In the genomic region with DNA sequence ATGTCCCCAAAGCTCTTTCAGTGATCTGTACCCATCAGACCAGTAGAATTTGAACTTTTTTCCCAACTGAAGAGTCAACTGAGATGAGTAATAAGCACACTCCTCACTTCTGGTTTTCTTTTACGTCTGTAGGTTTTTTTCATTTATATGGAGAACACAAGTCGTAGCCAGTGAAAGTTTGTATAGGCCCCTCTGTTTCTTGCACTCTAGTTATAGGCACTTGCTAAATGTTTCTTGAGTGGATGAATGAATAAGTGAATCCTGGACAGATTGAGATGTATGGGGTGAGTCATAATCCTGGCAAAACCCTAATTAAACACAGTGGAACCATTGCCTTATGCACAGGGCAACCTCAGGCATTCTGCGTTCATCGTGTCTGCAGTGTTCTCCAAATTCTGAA, we compare ENCODE assay signal across 23 cellular contexts.
A peak's percentile ranks its signal among the peaks of the same experiment; 100 is the strongest.
DNase-seq lines count a peak whose midpoint lies in the region; ATAC-seq, FAIRE-seq and TF ChIP-seq lines count a peak whose summit lies in the region.
"Had no signal": no experiment of that assay in that cellular context is flagged by ENCODE, and none has a peak within 500 bp of the region (broad histone marks: within the 10 kb centered on the region; RNA-seq: fewer than 3 reads in every experiment).

No MANE protein-coding gene starts in this region.

- TF ChIP-seq POLR2A in testis (IDR thresholded peaks at IDR 0.05), result no peak

- CTCF ChIA-PET in HEK293 (lab: Yijun Ruan, JAX), result no interaction called here
- CTCF ChIA-PET in T-cell (lab: Charles Lee), result no interaction called here

- H3K36me3 ChIP-seq in HEK293 (ENCODE audit: control insufficient read depth in 2 of 2, insufficient read depth in 1 of 2, low read length in 2 of 2) (no peaks in the 10 kb centered on the region; a peak in 1 of 3 replicates), bronchial epithelial cell (ENCODE audit: control insufficient read depth, insufficient read depth, low read length) (no peaks in the 10 kb centered on the region), testis (ENCODE audit: low read depth, missing control alignments) (no peaks in the 10 kb centered on the region)

- WGBS in testis, 2 donors, result 90 to 95% methylated on average over 4 of the region's 4 CpGs

- POLR2A ChIA-PET in HEK293 (lab: Yijun Ruan, JAX), result no interaction called here
- POLR2A ChIA-PET in T-cell (lab: Charles Lee), result no interaction called here

- H3K27ac ChIP-seq in HEK293 (ENCODE audit: extremely low read depth, low read depth, low read length), result no peak overlapping the region
- H3K27ac ChIP-seq in testis, result peak overlapping the region; percentile 6 to 10
- H3K27ac ChIP-seq: parathyroid adenoma had no signal

- DNase-seq in NCI-H69 (lab: John Stamatoyannopoulos, UW), result peak; percentile 49
- DNase-seq in bronchial epithelial cell (ENCODE audit: low read depth), result peak; percentile 31
- no peak for DNase-seq in testis
- DNase-seq in T-cell, result no peak
- no peak for DNase-seq in stimulated activated naive CD8-positive, alpha-beta T cell treated with anti-CD3 and anti-CD28 coated beads, Interleukin-15, Interleukin-2, amounts not matched to agents 100 U/mL and 50 U/mL, for 24 hours
- no peak for DNase-seq in globus pallidus (ENCODE audit: low spot score)
- DNase-seq: activated CD4-positive, alpha-beta memory T cell treated with anti-CD3 and anti-CD28 coated beads, Interleukin-2, amount 10 ng/mL, durations not matched to agents 7 days and 5 days; activated naive CD4-positive, alpha-beta T cell treated with anti-CD3 and anti-CD28 coated beads for 36 hours; aorta; Caco-2; GDM1; GOT3; kidney; naive thymus-derived CD4-positive, alpha-beta T cell; NCI-H1694; NCI-H345; SHP77; stimulated activated naive B cell treated with anti-CD40 and anti-IgM and Interleukin-4, amounts not matched to agents 10 μg/mL and 1 μg/mL and 100 μg/mL, for 72 hours; trophoblast cell had no signal

- no peak for ATAC-seq in T-cell (replicated peaks in 1 of 4)
- ATAC-seq in stimulated activated naive CD8-positive, alpha-beta T cell treated with anti-CD3 and anti-CD28 coated beads, Interleukin-15, Interleukin-2, amounts not matched to agents 100 U/mL and 50 U/mL, for 24 hours, result no peak
- ATAC-seq: naive thymus-derived CD4-positive, alpha-beta T cell; stimulated activated naive B cell treated with anti-CD40 and anti-IgM and Interleukin-4, amounts not matched to agents 10 μg/mL and 1 μg/mL and 100 μg/mL, for 72 hours had no signal

- H3K4me3 Mint-ChIP-seq in T-cell, result no peak overlapping the region
- H3K4me3 Mint-ChIP-seq: activated CD4-positive, alpha-beta memory T cell treated with anti-CD3 and anti-CD28 coated beads, Interleukin-2, amount 10 ng/mL, durations not matched to agents 7 days and 5 days; activated naive CD4-positive, alpha-beta T cell treated with anti-CD3 and anti-CD28 coated beads for 36 hours; B cell; naive thymus-derived CD4-positive, alpha-beta T cell; stimulated activated naive B cell treated with anti-CD40 and anti-IgM and Interleukin-4, amounts not matched to agents 10 μg/mL and 1 μg/mL and 100 μg/mL, for 72 hours; T-helper 1 cell treated with Interleukin-12 subunit alpha and Interleukin-12 subunit beta and Interleukin-4 antibody, amounts not matched to agents 30 μg/mL and 1 μg/mL, for 36 hours had no signal

- H3K27me3 Mint-ChIP-seq in T-cell, result no peaks in the 10 kb centered on the region
- H3K27me3 Mint-ChIP-seq: activated CD4-positive, alpha-beta memory T cell treated with anti-CD3 and anti-CD28 coated beads, Interleukin-2, amount 10 ng/mL, durations not matched to agents 7 days and 5 days; B cell; stimulated activated naive B cell treated with anti-CD40 and anti-IgM and Interleukin-4, amounts not matched to agents 10 μg/mL and 1 μg/mL and 100 μg/mL, for 72 hours had no signal

- H3K4me3 ChIP-seq in HEK293 (ENCODE audit: low read depth, low read length) (no peak overlapping the region), bronchial epithelial cell (ENCODE audit: low read depth, low read length) (no peak overlapping the region), testis (no peak overlapping the region)

- H3K4me1 ChIP-seq in HEK293 (ENCODE audit: control insufficient read depth, insufficient read depth, low read length) (peaks cover 7% of the 10 kb centered on the region; the same call in 1 of the 2 replicates), testis (peaks cover 40% of the 10 kb centered on the region)

- TF ChIP-seq CTCF in HEK293 (tag by site-specific recombination; IDR thresholded peaks at IDR 0.05), result no peak
- no peak for TF ChIP-seq CTCF in bronchial epithelial cell (IDR thresholded peaks at IDR 0.05; ENCODE audit: insufficient read depth, low read length, severe bottlenecking)
- TF ChIP-seq CTCF in testis (IDR thresholded peaks at IDR 0.05), result no peak

- H3K36me3 Mint-ChIP-seq in T-cell, result peaks cover 13% of the 10 kb centered on the region
- H3K36me3 Mint-ChIP-seq: stimulated activated naive B cell treated with anti-CD40 and anti-IgM and Interleukin-4, amounts not matched to agents 10 μg/mL and 1 μg/mL and 100 μg/mL, for 72 hours had no signal

- no peaks in the 10 kb centered on the region for H3K4me1 Mint-ChIP-seq in T-cell
- H3K4me1 Mint-ChIP-seq: activated CD4-positive, alpha-beta memory T cell treated with anti-CD3 and anti-CD28 coated beads, Interleukin-2, amount 10 ng/mL, durations not matched to agents 7 days and 5 days; B cell; stimulated activated naive B cell treated with anti-CD40 and anti-IgM and Interleukin-4, amounts not matched to agents 10 μg/mL and 1 μg/mL and 100 μg/mL, for 72 hours had no signal

- FAIRE-seq in bronchial epithelial cell (lab: Jason Lieb, UNC), result peak; percentile 32
- FAIRE-seq: kidney had no signal

- H3K9me3 Mint-ChIP-seq in T-cell, result no peaks in the 10 kb centered on the region
- H3K9me3 Mint-ChIP-seq: activated CD4-positive, alpha-beta memory T cell treated with anti-CD3 and anti-CD28 coated beads, Interleukin-2, amount 10 ng/mL, durations not matched to agents 7 days and 5 days; activated naive CD4-positive, alpha-beta T cell treated with anti-CD3 and anti-CD28 coated beads for 36 hours; naive thymus-derived CD4-positive, alpha-beta T cell; stimulated activated naive B cell treated with anti-CD40 and anti-IgM and Interleukin-4, amounts not matched to agents 10 μg/mL and 1 μg/mL and 100 μg/mL, for 72 hours; T-helper 1 cell treated with Interleukin-12 subunit alpha and Interleukin-12 subunit beta and Interleukin-4 antibody, amounts not matched to agents 30 μg/mL and 1 μg/mL, for 36 hours had no signal

- intact Hi-C loops in testis (cut with DNase I; ENCODE audit: low total_unique reads), result no loop called here

- H3K9me3 ChIP-seq in HEK293 (ENCODE audit: control insufficient read depth, insufficient read depth, low read depth, low read length) (no peaks in the 10 kb centered on the region), testis (no peaks in the 10 kb centered on the region)
- H3K9me3 ChIP-seq: Caco-2 had no signal

- H3K27me3 ChIP-seq in bronchial epithelial cell (ENCODE audit: control insufficient read depth, insufficient read depth, low read length), result no peaks in the 10 kb centered on the region
- H3K27me3 ChIP-seq in testis, result no peaks in the 10 kb centered on the region

- H3K27ac Mint-ChIP-seq in T-cell, result no peak overlapping the region
- H3K27ac Mint-ChIP-seq: activated CD4-positive, alpha-beta memory T cell treated with anti-CD3 and anti-CD28 coated beads, Interleukin-2, amount 10 ng/mL, durations not matched to agents 7 days and 5 days; activated naive CD4-positive, alpha-beta T cell treated with anti-CD3 and anti-CD28 coated beads for 36 hours; B cell; naive thymus-derived CD4-positive, alpha-beta T cell; stimulated activated naive B cell treated with anti-CD40 and anti-IgM and Interleukin-4, amounts not matched to agents 10 μg/mL and 1 μg/mL and 100 μg/mL, for 72 hours; T-helper 1 cell treated with Interleukin-12 subunit alpha and Interleukin-12 subunit beta and Interleukin-4 antibody, amounts not matched to agents 30 μg/mL and 1 μg/mL, for 36 hours had no signal

TF ChIP-seq in HEK293, 187 proteins besides CTCF, POLR2A, EP300 and RAD21 (continues in another document):
- TF ChIP-seq, protein P1, sequence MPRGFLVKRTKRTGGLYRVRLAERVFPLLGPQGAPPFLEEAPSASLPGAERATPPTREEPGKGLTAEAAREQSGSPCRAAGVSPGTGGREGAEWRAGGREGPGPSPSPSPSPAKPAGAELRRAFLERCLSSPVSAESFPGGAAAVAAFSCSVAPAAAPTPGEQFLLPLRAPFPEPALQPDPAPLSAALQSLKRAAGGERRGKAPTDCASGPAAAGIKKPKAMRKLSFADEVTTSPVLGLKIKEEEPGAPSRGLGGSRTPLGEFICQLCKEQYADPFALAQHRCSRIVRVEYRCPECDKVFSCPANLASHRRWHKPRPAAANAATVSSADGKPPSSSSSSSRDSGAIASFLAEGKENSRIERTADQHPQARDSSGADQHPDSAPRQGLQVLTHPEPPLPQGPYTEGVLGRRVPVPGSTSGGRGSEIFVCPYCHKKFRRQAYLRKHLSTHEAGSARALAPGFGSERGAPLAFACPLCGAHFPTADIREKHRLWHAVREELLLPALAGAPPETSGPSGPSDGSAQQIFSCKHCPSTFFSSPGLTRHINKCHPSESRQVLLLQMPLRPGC (tag by site-specific recombination; IDR thresholded peaks at IDR 0.05), result peak; percentile 79
- no peak for TF ChIP-seq ZNF785 (tag by site-specific recombination; IDR thresholded peaks at IDR 0.05)
- TF ChIP-seq, protein P2, sequence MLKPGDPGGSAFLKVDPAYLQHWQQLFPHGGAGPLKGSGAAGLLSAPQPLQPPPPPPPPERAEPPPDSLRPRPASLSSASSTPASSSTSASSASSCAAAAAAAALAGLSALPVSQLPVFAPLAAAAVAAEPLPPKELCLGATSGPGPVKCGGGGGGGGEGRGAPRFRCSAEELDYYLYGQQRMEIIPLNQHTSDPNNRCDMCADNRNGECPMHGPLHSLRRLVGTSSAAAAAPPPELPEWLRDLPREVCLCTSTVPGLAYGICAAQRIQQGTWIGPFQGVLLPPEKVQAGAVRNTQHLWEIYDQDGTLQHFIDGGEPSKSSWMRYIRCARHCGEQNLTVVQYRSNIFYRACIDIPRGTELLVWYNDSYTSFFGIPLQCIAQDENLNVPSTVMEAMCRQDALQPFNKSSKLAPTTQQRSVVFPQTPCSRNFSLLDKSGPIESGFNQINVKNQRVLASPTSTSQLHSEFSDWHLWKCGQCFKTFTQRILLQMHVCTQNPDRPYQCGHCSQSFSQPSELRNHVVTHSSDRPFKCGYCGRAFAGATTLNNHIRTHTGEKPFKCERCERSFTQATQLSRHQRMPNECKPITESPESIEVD (tag by site-specific recombination; IDR thresholded peaks at IDR 0.05), result peak; percentile 93
- 0 out of 2 replicates have a peak, but pooled peaks have one; percentile 39 for TF ChIP-seq ZBTB1 (tag by site-specific recombination; IDR thresholded peaks at IDR 0.05)
- no peak for TF ChIP-seq IKZF3 (tag by site-specific recombination; IDR thresholded peaks at IDR 0.05)
- no peak for TF ChIP-seq ZNF560 (tag by site-specific recombination; IDR thresholded peaks at IDR 0.05; ENCODE audit: borderline replicate concordance)
- TF ChIP-seq ZNF24 (tag by site-specific recombination; IDR thresholded peaks at IDR 0.05), result peak; percentile 75; the same call in 1 of the 2 replicates
- TF ChIP-seq PRDM1 (tag by site-specific recombination; IDR thresholded peaks at IDR 0.05), result 0 out of 2 replicates have a peak, but pooled peaks have one; percentile 18
- TF ChIP-seq SP7 (tag by site-specific recombination; IDR thresholded peaks at IDR 0.05), result peak; percentile 74

Comparison
In these comparisons a context has a peak if more than half of its experiments do, and no peak if none do; other contexts are left out.
1. DNase-seq: peak in NCI-H69 (single experiment) and bronchial epithelial cell (single experiment); none in testis (single experiment), T-cell (0 of 34), stimulated activated naive CD8-positive, alpha-beta T cell treated with anti-CD3 and anti-CD28 coated beads, Interleukin-15, Interleukin-2, amounts not matched to agents 100 U/mL and 50 U/mL, for 24 hours (single experiment) and globus pallidus (single experiment).